In the genomic region with DNA sequence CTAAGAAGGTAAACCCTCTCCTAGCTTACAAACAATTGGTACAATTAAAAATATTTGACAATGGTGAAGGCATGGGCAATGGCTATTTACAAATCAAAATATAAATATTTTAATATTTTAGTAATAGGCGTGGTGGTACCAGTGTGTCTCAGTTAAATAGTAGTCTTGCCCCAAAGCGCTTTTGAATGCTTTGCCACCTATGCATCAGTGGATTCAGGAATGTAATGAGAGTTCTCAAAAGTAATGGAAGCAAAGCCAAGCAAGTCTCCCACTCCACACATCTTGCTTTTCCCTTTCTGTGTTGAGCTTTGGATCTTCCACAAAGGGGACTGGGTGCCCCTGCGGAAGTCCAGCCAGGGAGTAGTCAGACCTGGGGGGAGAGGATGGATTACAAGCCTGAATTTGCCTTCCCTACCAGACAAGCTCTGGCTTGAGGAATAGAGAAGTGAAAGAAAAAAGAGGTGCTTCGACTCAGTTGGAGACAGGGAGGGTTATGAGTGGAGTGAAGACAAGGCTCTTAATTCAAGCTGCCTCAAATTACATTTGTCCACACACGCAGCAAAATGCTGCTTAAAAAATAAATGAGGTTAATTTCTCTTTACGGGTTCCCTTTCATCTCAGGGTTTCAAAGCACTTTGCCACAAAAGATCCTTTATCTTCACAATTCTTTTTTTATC, we compare ENCODE assay signal across 1 cellular context.
TF ChIP-seq lines count a peak whose summit lies in the region.

No MANE protein-coding gene starts in this region.

TF ChIP-seq in A549, 52 proteins besides CTCF, POLR2A, EP300 and RAD21 (continued from another document):
- TF ChIP-seq, protein P1, sequence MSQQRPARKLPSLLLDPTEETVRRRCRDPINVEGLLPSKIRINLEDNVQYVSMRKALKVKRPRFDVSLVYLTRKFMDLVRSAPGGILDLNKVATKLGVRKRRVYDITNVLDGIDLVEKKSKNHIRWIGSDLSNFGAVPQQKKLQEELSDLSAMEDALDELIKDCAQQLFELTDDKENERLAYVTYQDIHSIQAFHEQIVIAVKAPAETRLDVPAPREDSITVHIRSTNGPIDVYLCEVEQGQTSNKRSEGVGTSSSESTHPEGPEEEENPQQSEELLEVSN (IDR thresholded peaks at IDR 0.05; ENCODE audit: borderline replicate concordance, low read depth): no peak
- TF ChIP-seq HOXB13 (CRISPR knock-in tag; IDR thresholded peaks at IDR 0.05; ENCODE audit: low read depth) (no peak), HOXA7 (CRISPR knock-in tag; IDR thresholded peaks at IDR 0.05) (no peak), RNF2 (IDR thresholded peaks at IDR 0.05; ENCODE audit: borderline replicate concordance, low read depth) (no peak), RFX5 (IDR thresholded peaks at IDR 0.05) (no peak), ZSCAN20 (CRISPR knock-in tag; IDR thresholded peaks at IDR 0.05) (no peak), MAZ (IDR thresholded peaks at IDR 0.05; ENCODE audit: borderline replicate concordance, low read depth, low read length) (no peak)
TF ChIP-seq in A549: peak in this region for 0.
